8 cellular contexts compared by ENCODE assay signal in genomic region chrX:118115948-118116307, GRCh38. TPM values are rescaled to one million over a fixed set of nuclear protein-coding genes. Genes with fewer than 3 reads are reported as not detected.
A peak's percentile ranks its signal among the peaks of the same experiment; 100 is the strongest.
DNase-seq lines count a peak whose midpoint lies in the region; ATAC-seq, FAIRE-seq and TF ChIP-seq lines count a peak whose summit lies in the region.

No MANE protein-coding gene starts in this region.

- no peak for FAIRE-seq in GM12892 (lab: Jason Lieb, UNC)

- H3K9me3 ChIP-seq in BE2C: no peaks in the 10 kb centered on the region
- no peaks in the 10 kb centered on the region for H3K9me3 ChIP-seq in duodenal mucosa (ENCODE audit: control insufficient read depth in 1 of 2, low read length in 2 of 2)
- H3K9me3 ChIP-seq in muscle layer of duodenum (ENCODE audit: control insufficient read depth in 1 of 2, low read length in 2 of 2): no peaks in the 10 kb centered on the region

- no peak for TF ChIP-seq CTCF in BE2C (IDR thresholded peaks at IDR 0.05; ENCODE audit: low read depth, low read length)
- TF ChIP-seq CTCF in LNCaP clone FGC (IDR thresholded peaks at IDR 0.05; ENCODE audit: control insufficient read depth, extremely low read depth, insufficient read depth): no peak

- H3K4me3 ChIP-seq in BE2C (ENCODE audit: low read depth, low read length): peak overlapping the region; percentile 89
- H3K4me3 ChIP-seq in LNCaP clone FGC (ENCODE audit: low read depth, low read length): peak overlapping the region; percentile 54
- H3K4me3 ChIP-seq in duodenal mucosa (ENCODE audit: low read depth in 1 of 2, low read length in 2 of 2): peak overlapping the region; percentile 71 to 72
- peak overlapping the region; percentile 62 to 73 for H3K4me3 ChIP-seq in muscle layer of duodenum (ENCODE audit: low read depth in 1 of 2, low read length in 2 of 2)

- H3K4me1 ChIP-seq in BE2C (peaks cover 6% of the 10 kb centered on the region), duodenal mucosa (ENCODE audit: control insufficient read depth in 1 of 2, insufficient read depth in 2 of 2, low read length in 2 of 2) (no peaks in the 10 kb centered on the region), muscle layer of duodenum (ENCODE audit: control insufficient read depth in 1 of 2, insufficient read depth in 2 of 2, low read length in 2 of 2) (no peaks in the 10 kb centered on the region)

- H3K9ac ChIP-seq in duodenal mucosa (ENCODE audit: low read depth in 1 of 2, low read length in 2 of 2): peak overlapping the region in 1 of 2 donors; percentile 60

- TF ChIP-seq POLR2A in GM12892 (IDR thresholded peaks at IDR 0.05; ENCODE audit: low read depth, low read length): no peak

- ATAC-seq in GM21360 (IDR thresholded peaks at IDR 0.05; ENCODE audit: unreplicated experiment) (no peak), HG03342 (IDR thresholded peaks at IDR 0.05; ENCODE audit: unreplicated experiment) (no peak)

- H3K27ac ChIP-seq in duodenal mucosa (ENCODE audit: low read depth, low read length) (no peak overlapping the region), muscle layer of duodenum (ENCODE audit: low read length) (peak overlapping the region; percentile 73)

- DNase-seq in BE2C (no peak), LNCaP clone FGC (ENCODE audit: low read depth) (no peak), GM12892 (ENCODE audit: insufficient read length) (no peak)
- no peak for DNase-seq in effector CD4-positive, alpha-beta T cell

- H3K36me3 ChIP-seq in BE2C (peaks cover 18% of the 10 kb centered on the region), duodenal mucosa (ENCODE audit: control insufficient read depth in 1 of 2, insufficient read depth in 2 of 2, low read length in 2 of 2) (no peaks in the 10 kb centered on the region), muscle layer of duodenum (ENCODE audit: control insufficient read depth in 1 of 2, insufficient read depth in 2 of 2, low read length in 2 of 2) (no peaks in the 10 kb centered on the region)

- H3K27me3 ChIP-seq in BE2C (no peaks in the 10 kb centered on the region), duodenal mucosa (ENCODE audit: control insufficient read depth in 1 of 2, insufficient read depth in 2 of 2, low read length in 2 of 2) (no peaks in the 10 kb centered on the region), muscle layer of duodenum (ENCODE audit: low read depth, low read length) (no peaks in the 10 kb centered on the region)

RNA-seq across cellular contexts. Expression of gene KLHL13, which starts 0.7 kb away (rescaled TPM):
- polyA plus RNA-seq in BE2C (2012; ENCODE audit: insufficient read depth, insufficient read length, low read depth): 109 TPM
- polyA plus RNA-seq in GM12892 (2012; ENCODE audit: missing spikeins): 6.7 TPM
